14 cellular contexts compared by ENCODE assay signal in genomic region chr3:106957021-106957420, GRCh38.
"Had no signal": no experiment of that assay in that cellular context is flagged by ENCODE, and none has a peak within 500 bp of the region (broad histone marks: within the 10 kb centered on the region; RNA-seq: fewer than 3 reads in every experiment).

No MANE protein-coding gene starts in this region.

- H3K27ac ChIP-seq: adrenal gland, dorsolateral prefrontal cortex, hepatocyte, ovary, tibial artery, vagina had no signal

- H3K36me3 ChIP-seq: adrenal gland, ovary, tibial artery, vagina had no signal

- H3K79me2 ChIP-seq: hepatocyte had no signal

- H2AFZ ChIP-seq: hepatocyte had no signal

- H3K27me3 ChIP-seq: adrenal gland, dorsolateral prefrontal cortex, hepatocyte, ovary, tibial artery, vagina had no signal

- ATAC-seq: T-helper 17 cell, WTC11 had no signal

- H3K4me2 ChIP-seq: hepatocyte had no signal

- H3K4me1 Mint-ChIP-seq: brain, T-helper 17 cell had no signal

- H3K4me1 ChIP-seq: adrenal gland, vagina had no signal

- H3K9me3 ChIP-seq: adrenal gland, ovary, vagina had no signal

- H3K4me3 Mint-ChIP-seq: brain, T-helper 17 cell, WTC11 had no signal

- DNase-seq: activated CD4-positive, alpha-beta T cell treated with anti-CD3 and anti-CD28 coated beads for 48 hours; activated naive CD4-positive, alpha-beta T cell treated with Interleukin-2 at 50 U/mL for 16 hours; adrenal gland; cerebellar nuclear complex; dorsolateral prefrontal cortex; ovary; stimulated activated CD4-positive, alpha-beta T cell treated with anti-CD3 and anti-CD28 coated beads, Interleukin-4, amount 100 ng/mL, for 1 hour; T-helper 17 cell; tibial artery had no signal

- H3K27me3 Mint-ChIP-seq: T-helper 17 cell had no signal

- H3K27ac Mint-ChIP-seq: brain, T-helper 17 cell, WTC11 had no signal

- FAIRE-seq: endothelial cell of umbilical vein had no signal

- H3K4me3 ChIP-seq: adrenal gland, dorsolateral prefrontal cortex, hepatocyte, ovary, tibial artery, vagina had no signal
